Comparison of ENCODE assay signal across 8 cellular contexts in the genomic region with DNA sequence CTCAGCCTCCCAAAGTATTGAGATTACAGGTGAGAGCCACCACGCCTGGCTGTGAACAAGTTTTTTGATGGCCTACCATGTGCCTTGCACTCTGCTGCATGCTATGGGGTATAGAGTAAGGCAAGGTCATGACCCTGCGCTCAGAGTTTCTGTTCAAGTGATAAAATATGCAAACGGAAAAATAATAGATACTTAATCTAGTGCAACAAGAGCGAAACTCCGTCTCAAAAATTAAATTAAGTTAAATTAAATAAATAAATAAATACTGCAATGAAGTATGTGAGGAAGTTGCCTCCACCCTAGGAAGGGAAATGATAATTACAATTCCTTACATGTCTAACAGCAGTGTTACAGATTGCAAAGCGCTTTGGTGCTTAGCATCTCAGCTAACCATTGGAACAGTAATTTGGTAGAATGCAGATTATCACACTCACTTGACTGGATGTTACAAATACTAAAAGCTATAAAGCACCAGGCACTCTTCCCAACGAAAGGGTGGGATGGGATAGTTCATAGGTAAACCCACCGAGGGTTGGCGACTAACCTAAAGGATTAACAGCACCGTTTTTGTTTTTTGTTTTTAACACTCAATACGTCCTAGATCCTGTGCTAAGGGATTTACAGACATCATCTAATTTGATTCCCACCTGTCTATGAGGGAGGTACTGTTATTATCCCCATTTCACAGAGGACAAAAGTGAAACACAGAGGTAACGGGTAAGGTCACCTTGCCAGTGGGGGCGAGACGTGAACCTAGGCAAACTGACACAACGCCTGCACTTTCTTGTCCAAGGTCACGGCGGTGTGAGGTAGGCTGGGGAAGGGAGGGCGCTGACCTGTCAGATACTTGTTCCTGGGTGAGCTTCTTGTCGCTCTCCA. TPM values are rescaled to one million over a fixed set of nuclear protein-coding genes. Genes with fewer than 3 reads are reported as not detected.
A peak's percentile ranks its signal among the peaks of the same experiment; 100 is the strongest.
DNase-seq lines count a peak whose midpoint lies in the region; ATAC-seq and TF ChIP-seq lines count a peak whose summit lies in the region.

No MANE protein-coding gene starts in this region.

- no peak overlapping the region for H3K23ac ChIP-seq in mesendoderm (ENCODE audit: low read length)

- H3K9ac ChIP-seq in mesendoderm (ENCODE audit: low read length) = peak overlapping the region; percentile 93

- H3K4me3 Mint-ChIP-seq in MCF 10A (ENCODE audit: unreplicated experiment) = peak overlapping the region; percentile 88

- no peak overlapping the region for H3K4ac ChIP-seq in mesendoderm (ENCODE audit: low read depth, low read length)

- no peak overlapping the region for H4K5ac ChIP-seq in mesendoderm (ENCODE audit: low read length)

- intact Hi-C loops in cardiac septum (cut with DNase I) (loop anchor here (5.0 to 10.0 kb wide), 3 partner anchors 38 to 199 kb away; a partner anchor contains a TSS), MCF 10A (cut with micrococcal nuclease) (loop anchor here (5.0 kb wide), 2 partner anchors 78 to 308 kb away; no protein-coding TSS in a partner anchor), aorta (cut with DNase I) (loop anchor here (5.0 to 10.0 kb wide), 4 partner anchors 43 to 202 kb away; a partner anchor contains a TSS), sciatic nerve (cut with DNase I) (no loop called here)

- peak overlapping the region; percentile 49 for H3K4me3 ChIP-seq in cardiac muscle cell
- peak overlapping the region; percentile 88 for H3K4me3 ChIP-seq in mesendoderm (ENCODE audit: low read length)
- peak overlapping the region; percentile 45 to 72 for H3K4me3 ChIP-seq in aorta (ENCODE audit: low read length in 2 of 2)

- peak overlapping the region; percentile 96 for H3K56ac ChIP-seq in mesendoderm (ENCODE audit: low read length)

- H3K27ac ChIP-seq in cardiac muscle cell (peak overlapping the region; percentile 33), mesendoderm (ENCODE audit: low read depth, low read length) (no peak overlapping the region), aorta (ENCODE audit: low read depth in 1 of 2, low read length in 2 of 2) (peak overlapping the region in 1 of 2 donors; percentile 17)

- H3K4me1 Mint-ChIP-seq in MCF 10A (ENCODE audit: insufficient read depth, unreplicated experiment) = peaks cover 11% of the 10 kb centered on the region

- H3K36me3 ChIP-seq in cardiac muscle cell (peaks cover 8% of the 10 kb centered on the region), mesendoderm (ENCODE audit: control insufficient read depth, insufficient read depth, low read length) (peaks cover 2% of the 10 kb centered on the region), aorta (ENCODE audit: control insufficient read depth in 1 of 2, insufficient read depth in 2 of 2, low read length in 1 of 2) (peaks cover 0 to 2% of the 10 kb centered on the region in 2 donors)

- no peaks in the 10 kb centered on the region for H3K27me3 Mint-ChIP-seq in MCF 10A (ENCODE audit: insufficient read depth, unreplicated experiment)

- H3K4me2 ChIP-seq in mesendoderm (ENCODE audit: low read length) = peak overlapping the region; percentile 95

- DNase-seq in cardiac muscle cell (ENCODE audit: low read depth in 1 of 2, low spot score in 1 of 2) (no peak), cardiac septum (ENCODE audit: low spot score) (no peak), MCF 10A (ENCODE audit: unreplicated experiment) (no peak), mesendoderm (no peak), aorta (no peak), sciatic nerve (ENCODE audit: low spot score) (no peak), NCI-H1092 (lab: John Stamatoyannopoulos, UW) (no peak)

- WGBS in mesendoderm (ENCODE audit: extremely low coverage, insufficient coverage, low lambda C conversion rate) = no CpG with 5 or more reads among the region's 19 CpGs
- 28 to 31% methylated on average over 19 of the region's 19 CpGs for WGBS in aorta, 2 donors

- peaks cover 29% of the 10 kb centered on the region for H3K36me3 Mint-ChIP-seq in MCF 10A (ENCODE audit: insufficient read depth, unreplicated experiment)

- H2BK5ac ChIP-seq in mesendoderm (ENCODE audit: low read length) = no peak overlapping the region

- H4K8ac ChIP-seq in mesendoderm (ENCODE audit: low read depth, low read length) = no peak overlapping the region

- TF ChIP-seq CTCF in cardiac muscle cell (IDR thresholded peaks at IDR 0.05; ENCODE audit: low read depth, low read length) (no peak), MCF 10A (IDR thresholded peaks at IDR 0.05; ENCODE audit: unreplicated experiment) (no peak)

- H3K9me3 ChIP-seq in cardiac muscle cell (ENCODE audit: low read depth) = no peaks in the 10 kb centered on the region
- H3K9me3 ChIP-seq in aorta (ENCODE audit: control insufficient read depth, low read length) = no peaks in the 10 kb centered on the region

- peak overlapping the region; percentile 87 for H3K27ac Mint-ChIP-seq in MCF 10A (ENCODE audit: low read depth, unreplicated experiment)

- no peaks in the 10 kb centered on the region for H3K9me3 Mint-ChIP-seq in MCF 10A (ENCODE audit: unreplicated experiment)

- CTCF ChIA-PET in MCF 10A (lab: Yijun Ruan, JAX) = interaction anchor here (0.6 to 1.3 kb wide), 3 partner anchors 83 to 1053 kb away, joined by 3 to 4 read pairs (median 4); no protein-coding TSS in a partner anchor

- peaks cover 7% of the 10 kb centered on the region for H3K79me1 ChIP-seq in mesendoderm (ENCODE audit: low read length)

- H3K4me1 ChIP-seq in cardiac muscle cell (ENCODE audit: low read depth) (peaks cover 7% of the 10 kb centered on the region), mesendoderm (ENCODE audit: control insufficient read depth, low read depth, low read length) (no peaks in the 10 kb centered on the region), aorta (ENCODE audit: control insufficient read depth in 1 of 2, insufficient read depth in 2 of 2, low read length in 2 of 2) (no peaks in the 10 kb centered on the region)

- no peaks in the 10 kb centered on the region for H3K27me3 ChIP-seq in cardiac muscle cell
- H3K27me3 ChIP-seq in mesendoderm (ENCODE audit: insufficient read depth, low read length, poor library complexity) = no peaks in the 10 kb centered on the region
- no peaks in the 10 kb centered on the region for H3K27me3 ChIP-seq in aorta (ENCODE audit: control insufficient read depth in 1 of 2, insufficient read depth in 2 of 2, low read length in 1 of 2)

- ATAC-seq in aorta (ENCODE audit: low FRiP score) = no peak
- ATAC-seq in HG02678 (IDR thresholded peaks at IDR 0.05; ENCODE audit: unreplicated experiment) = no peak
- no peak for ATAC-seq in sciatic nerve

- POLR2A ChIA-PET in MCF 10A (lab: Yijun Ruan, JAX) = interaction anchor here (0.6 to 3.5 kb wide), 20 partner anchors 9 to 222 kb away, joined by 3 to 28 read pairs (median 4); a partner anchor contains a TSS

- H3K79me2 ChIP-seq in mesendoderm (ENCODE audit: control insufficient read depth, insufficient read depth, low read length) = peaks cover 8% of the 10 kb centered on the region

- H2BK15ac ChIP-seq in mesendoderm (replicated peaks; ENCODE audit: low read depth) = no peak overlapping the region

- no peak overlapping the region for H2AK5ac ChIP-seq in mesendoderm (ENCODE audit: low read length)

- H2BK120ac ChIP-seq in mesendoderm (ENCODE audit: low read depth, low read length) = no peak overlapping the region

- TSS peak; percentile 49 for BruUV-seq in MCF 10A (replicated peaks; lab: Mats Ljungman, UMichigan)

- H3K18ac ChIP-seq in mesendoderm (ENCODE audit: low read length) = no peak overlapping the region

RNA-seq across cellular contexts. Expression of a gene that starts 0.8 kb away (rescaled TPM):
- total RNA-seq in cardiac muscle cell (14.8 and 84.3 TPM in 2 replicates), cardiac septum (0.48 TPM), MCF 10A (2022) (14.6 and 24.6 TPM in 2 replicates), aorta (1 to 10 TPM; 1.9 to 5.4 TPM), sciatic nerve (3.8 TPM)
- polyA plus RNA-seq in cardiac muscle cell (10.9 and 23.5 TPM in 2 replicates), aorta (1 to 10 TPM in 1 of 2 donors, not detected in 1; 4.7 TPM)
- 37.7 TPM for polyA plus RNA-seq in mesendoderm (2013, experiment 1 of 2)
- polyA plus RNA-seq in mesendoderm (2013, experiment 2 of 2) = 38.2 TPM

RNA-seq across cellular contexts. Expression of a gene that starts 38.8 kb away (rescaled TPM):
- 40.3 and 40.8 TPM in 2 replicates for total RNA-seq in cardiac muscle cell
- polyA plus RNA-seq in cardiac muscle cell = 98.5 and 102 TPM in 2 replicates
- total RNA-seq in cardiac septum = 59.6 TPM
- 55.4 and 59.1 TPM in 2 replicates for total RNA-seq in MCF 10A (2022)
- polyA plus RNA-seq in mesendoderm (2013, experiment 1 of 2) = 29.5 TPM
- 27.8 TPM for polyA plus RNA-seq in mesendoderm (2013, experiment 2 of 2)
- total RNA-seq in aorta = 10 to 100 TPM; 47.8 to 48.8 TPM
- polyA plus RNA-seq in aorta = 10 to 100 TPM; 26.3 to 55.8 TPM
- 51.6 TPM for total RNA-seq in sciatic nerve
